8 cellular contexts compared by ENCODE assay signal in genomic region chr11:58675344-58676155, GRCh38. TPM values are rescaled to one million over a fixed set of nuclear protein-coding genes. Genes with fewer than 3 reads are reported as not detected.
A peak's percentile ranks its signal among the peaks of the same experiment; 100 is the strongest.
DNase-seq lines count a peak whose midpoint lies in the region; ATAC-seq and TF ChIP-seq lines count a peak whose summit lies in the region.

No MANE protein-coding gene starts in this region.

- no peaks in the 10 kb centered on the region for H3K36me3 ChIP-seq in SJCRH30
- no peaks in the 10 kb centered on the region for H3K36me3 ChIP-seq in upper lobe of right lung

- H3K4me1 ChIP-seq in SJCRH30 (no peaks in the 10 kb centered on the region), upper lobe of right lung (no peaks in the 10 kb centered on the region)

- H3K27me3 ChIP-seq in SJCRH30 = peaks cover 11% of the 10 kb centered on the region; the same call in 1 of the 2 replicates
- peaks cover 11% of the 10 kb centered on the region for H3K27me3 ChIP-seq in upper lobe of right lung

- H3K4me3 ChIP-seq in SJCRH30 = no peak overlapping the region
- no peak overlapping the region for H3K4me3 ChIP-seq in upper lobe of right lung

- H3K27ac ChIP-seq in SJCRH30 (no peak overlapping the region), upper lobe of right lung (no peak overlapping the region)

- intact Hi-C loops in posterior cingulate gyrus (cut with DNase I) = loop anchor here (2.0 kb wide), 1 partner anchor 99 kb away; no protein-coding TSS in a partner anchor
- intact Hi-C loops in upper lobe of right lung (cut with DNase I) = no loop called here

- DNase-seq in DMS53 treated with DMSO at 0.1 percent for 48 hours (lab: John Stamatoyannopoulos, UW; ENCODE audit: unreplicated experiment) = peak; percentile 13
- peak; percentile 77 for DNase-seq in HPDE6-E6E7 (ENCODE audit: extremely low spot score)
- DNase-seq in SJCRH30 = peak; percentile 55 to 72
- peak; percentile 91 for DNase-seq in activated effector memory CD4-positive, alpha-beta T cell treated with anti-CD3 and anti-CD28 coated beads, Interleukin-2, amount 50 U/mL, for 16 hours
- peak; percentile 65 for DNase-seq in glomerular visceral epithelial cell (ENCODE audit: extremely low spot score)
- peak; percentile 47 to 96 (median 83) for DNase-seq in posterior cingulate gyrus
- peak; percentile 88 for DNase-seq in upper lobe of right lung

- peak; percentile 95 for ATAC-seq in GM19463 (IDR thresholded peaks at IDR 0.05; ENCODE audit: unreplicated experiment)
- peak; percentile 96 for ATAC-seq in upper lobe of right lung

- H3K9me3 ChIP-seq in SJCRH30 (replicated peaks) (no peaks in the 10 kb centered on the region), upper lobe of right lung (no peaks in the 10 kb centered on the region)

- TF ChIP-seq CTCF in upper lobe of right lung (IDR thresholded peaks at IDR 0.05) = peak; percentile 98

RNA-seq across cellular contexts. Expression of gene CNTF, which starts 53.1 kb away (rescaled TPM):
- total RNA-seq in SJCRH30 (2014; rRNA removed; shearing (Covaris generic)) = 1.5 and 1.6 TPM in 2 replicates
- 1.2 TPM for total RNA-seq in upper lobe of right lung

RNA-seq across cellular contexts. Expression of gene GLYAT, which starts 56.2 kb away (rescaled TPM):
- total RNA-seq in SJCRH30 (2014; rRNA removed; shearing (Covaris generic)) = not detected in 2 replicates
- total RNA-seq in upper lobe of right lung = not detected

Comparison
In these comparisons a context has a peak if more than half of its experiments do, and no peak if none do; other contexts are left out.
1. DNase-seq: peak in every context shown above with its lines; median percentile 91 in activated effector memory CD4-positive, alpha-beta T cell treated with anti-CD3 and anti-CD28 coated beads, Interleukin-2, amount 50 U/mL, for 16 hours; 88 in upper lobe of right lung; 83 in posterior cingulate gyrus; 77 in HPDE6-E6E7; 65 in glomerular visceral epithelial cell; 64 in SJCRH30; 13 in DMS53 treated with DMSO at 0.1 percent for 48 hours.